In the genomic region with DNA sequence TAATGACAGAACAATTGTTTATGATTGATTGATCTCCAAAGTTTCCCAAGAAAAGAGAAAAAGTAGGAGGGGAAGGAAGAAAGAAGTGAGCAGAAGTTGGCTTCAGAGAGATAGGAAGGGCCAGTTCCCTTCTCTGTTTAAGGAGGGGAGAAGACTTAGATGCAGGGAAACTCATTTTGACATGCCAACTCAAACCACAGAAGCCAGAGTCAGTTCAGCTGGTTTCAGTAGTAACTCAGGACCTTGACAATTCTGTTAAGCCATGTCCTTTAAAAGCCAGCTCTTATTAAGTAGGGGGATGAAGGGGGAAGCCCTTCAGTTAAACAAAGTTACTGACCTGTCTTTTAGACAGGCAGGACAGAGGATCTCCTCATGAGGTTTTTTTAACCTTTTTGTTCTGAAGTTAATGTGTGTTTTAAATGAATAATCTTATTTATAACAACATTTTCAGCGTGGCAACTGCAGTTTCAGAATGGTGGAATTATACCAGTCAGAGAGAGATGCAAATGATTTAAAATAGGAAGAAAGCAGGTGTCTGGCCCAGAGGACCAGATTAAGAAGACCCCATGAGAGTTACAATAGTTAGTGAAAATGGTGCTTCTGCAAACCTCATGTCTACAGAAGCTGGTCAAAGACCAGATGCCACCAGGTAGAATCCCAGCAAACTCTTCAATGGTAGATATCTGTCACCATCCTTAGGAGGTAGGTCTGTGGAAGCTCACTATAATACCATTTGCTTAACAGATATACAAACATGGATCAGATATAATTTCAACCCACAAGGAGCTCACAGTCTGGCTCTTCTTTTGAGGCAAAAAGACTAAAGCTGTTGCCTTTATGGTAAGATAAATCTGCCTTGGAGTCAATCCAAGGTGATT, we compare ENCODE assay signal across 13 cellular contexts. TPM values are rescaled to one million over a fixed set of nuclear protein-coding genes. Genes with fewer than 3 reads are reported as not detected.
DNase-seq lines count a peak whose midpoint lies in the region; ATAC-seq and TF ChIP-seq lines count a peak whose summit lies in the region.
"Had no signal": no experiment of that assay in that cellular context is flagged by ENCODE, and none has a peak within 500 bp of the region (broad histone marks: within the 10 kb centered on the region; RNA-seq: fewer than 3 reads in every experiment).

No MANE protein-coding gene starts in this region.

- H3K9me3 ChIP-seq in CD8-positive, alpha-beta T cell (ENCODE audit: low read length): no peaks in the 10 kb centered on the region
- H3K9me3 ChIP-seq: upper lobe of right lung had no signal

- no peaks in the 10 kb centered on the region for H3K36me3 ChIP-seq in CD8-positive, alpha-beta T cell (ENCODE audit: insufficient read depth, low read length)
- H3K36me3 ChIP-seq: upper lobe of right lung had no signal

- peak overlapping the region; percentile 49 for H3K27ac Mint-ChIP-seq in CD8-positive, alpha-beta T cell
- H3K27ac Mint-ChIP-seq: progenitor cell of endocrine pancreas had no signal

- no peak overlapping the region for H3K4me3 ChIP-seq in CD8-positive, alpha-beta T cell (ENCODE audit: low read depth, low read length)
- H3K4me3 ChIP-seq: upper lobe of right lung had no signal

- no peaks in the 10 kb centered on the region for H3K27me3 ChIP-seq in CD8-positive, alpha-beta T cell (ENCODE audit: insufficient read depth, low read length)
- H3K27me3 ChIP-seq: upper lobe of right lung had no signal

- no peak overlapping the region for H3K27ac ChIP-seq in CD8-positive, alpha-beta T cell (ENCODE audit: low read depth, low read length)
- H3K27ac ChIP-seq: C4-2B, upper lobe of right lung had no signal

- intact Hi-C loops in CD8-positive, alpha-beta T cell (cut with DNase I, micrococcal nuclease): no loop called here

- CTCF ChIA-PET in CD8-positive, alpha-beta T cell (lab: Charles Lee): interaction anchor here (1.3 kb wide), 1 partner anchor 8 kb away, joined by 3 read pairs; no protein-coding TSS in a partner anchor

- H3K27me3 Mint-ChIP-seq in CD8-positive, alpha-beta T cell (ENCODE audit: low read depth): no peaks in the 10 kb centered on the region
- H3K27me3 Mint-ChIP-seq: progenitor cell of endocrine pancreas had no signal

- no peak for DNase-seq in CD8-positive, alpha-beta T cell
- DNase-seq in SK-N-DZ (ENCODE audit: low spot score): peak; percentile 74
- DNase-seq in iris pigment epithelial cell (ENCODE audit: low read depth): peak; percentile 33
- no peak for DNase-seq in stimulated activated CD4-positive, alpha-beta T cell treated with anti-CD3 and anti-CD28 coated beads, Interleukin-4, amount 100 ng/mL, for 4 hours
- no peak for DNase-seq in NCI-H1694 (lab: John Stamatoyannopoulos, UW)
- no peak for DNase-seq in Ammon's horn (ENCODE audit: low spot score)
- DNase-seq: activated CD8-positive, alpha-beta memory T cell treated with anti-CD3 and anti-CD28 coated beads, Interleukin-2, amount 50 U/mL, for 48 hours; NCI-H526; upper lobe of right lung had no signal

- peaks cover 12% of the 10 kb centered on the region for H3K4me1 Mint-ChIP-seq in CD8-positive, alpha-beta T cell (ENCODE audit: low read depth)

- no peak for ATAC-seq in CD8-positive, alpha-beta T cell
- ATAC-seq in GM21786 (IDR thresholded peaks at IDR 0.05; ENCODE audit: unreplicated experiment) (peak; percentile 42), HG02884 (IDR thresholded peaks at IDR 0.05; ENCODE audit: unreplicated experiment) (no peak)
- ATAC-seq: upper lobe of right lung had no signal

- TF ChIP-seq CTCF in CD8-positive, alpha-beta T cell (IDR thresholded peaks at IDR 0.05): no peak

- H3K4me1 ChIP-seq in CD8-positive, alpha-beta T cell (ENCODE audit: insufficient read depth, low read length): no peaks in the 10 kb centered on the region

- no peaks in the 10 kb centered on the region for H3K36me3 Mint-ChIP-seq in CD8-positive, alpha-beta T cell

- POLR2A ChIA-PET in CD8-positive, alpha-beta T cell (lab: Charles Lee): no interaction called here

- no peaks in the 10 kb centered on the region for H3K9me3 Mint-ChIP-seq in CD8-positive, alpha-beta T cell

- no peak overlapping the region for H3K4me3 Mint-ChIP-seq in CD8-positive, alpha-beta T cell

RNA-seq across cellular contexts. Expression of gene ABL1, which starts 29.3 kb away (rescaled TPM):
- 10 to 100 TPM; 37.5 to 38.0 TPM for total RNA-seq in CD8-positive, alpha-beta T cell
- 26.1 and 34.9 TPM in 2 replicates for polyA plus RNA-seq in SK-N-DZ (2014; cell fraction: cytosol; rRNA removed)
- polyA plus RNA-seq in SK-N-DZ (2014; cell fraction: nucleus; rRNA removed): 14.9 and 22.6 TPM in 2 replicates

Comparison
In these comparisons a context has a peak if more than half of its experiments do, and no peak if none do; other contexts are left out.
1. DNase-seq: peak in SK-N-DZ (single experiment) and iris pigment epithelial cell (single experiment); none in CD8-positive, alpha-beta T cell (0 of 7), stimulated activated CD4-positive, alpha-beta T cell treated with anti-CD3 and anti-CD28 coated beads, Interleukin-4, amount 100 ng/mL, for 4 hours (0 of 2), NCI-H1694 (single experiment) and Ammon's horn (single experiment).